In genomic region chr9:68678430-68678829, GRCh38 we compare ENCODE assay signal across 8 cellular contexts. TPM values are rescaled to one million over a fixed set of nuclear protein-coding genes. Genes with fewer than 3 reads are reported as not detected.
DNase-seq lines count a peak whose midpoint lies in the region; ATAC-seq, FAIRE-seq and TF ChIP-seq lines count a peak whose summit lies in the region.
"Had no signal": no experiment of that assay in that cellular context is flagged by ENCODE, and none has a peak within 500 bp of the region (broad histone marks: within the 10 kb centered on the region; RNA-seq: fewer than 3 reads in every experiment).

No MANE protein-coding gene starts in this region.

- H4K20me1 ChIP-seq in MM.1S (ENCODE audit: insufficient read depth, low read length) = no peaks in the 10 kb centered on the region

- TF ChIP-seq CTCF in MM.1S (IDR thresholded peaks at IDR 0.05; ENCODE audit: low read length) (peak; percentile 23), endothelial cell (IDR thresholded peaks at IDR 0.05; ENCODE audit: unreplicated experiment) (no peak)

- H3K27ac Mint-ChIP-seq in endothelial cell (ENCODE audit: unreplicated experiment) = no peak overlapping the region

- no peak for ATAC-seq in HG03097 (IDR thresholded peaks at IDR 0.05; ENCODE audit: low FRiP score, unreplicated experiment)

- intact Hi-C loops in posterior cingulate gyrus (cut with DNase I) = no loop called here

- no peaks in the 10 kb centered on the region for H3F3A ChIP-seq in MM.1S (ENCODE audit: insufficient read depth, low read length)

- no peaks in the 10 kb centered on the region for H3K27me3 ChIP-seq in MM.1S (replicated peaks; ENCODE audit: insufficient read depth, low read length)

- no peaks in the 10 kb centered on the region for H3K27me3 Mint-ChIP-seq in endothelial cell (ENCODE audit: unreplicated experiment)

- no peaks in the 10 kb centered on the region for H3K9me3 Mint-ChIP-seq in endothelial cell (ENCODE audit: unreplicated experiment)

- H3K4me2 ChIP-seq in MM.1S (ENCODE audit: low read depth, low read length) = no peak overlapping the region

- no peak overlapping the region for H3K27ac ChIP-seq in MM.1S (ENCODE audit: low read length)

- H3K4me3 ChIP-seq in MM.1S (ENCODE audit: low read length) = no peak overlapping the region

- H3K36me3 ChIP-seq in MM.1S (replicated peaks; ENCODE audit: insufficient read depth, low read length) = no peaks in the 10 kb centered on the region

- H3K36me3 Mint-ChIP-seq in endothelial cell (ENCODE audit: low read depth, unreplicated experiment) = no peaks in the 10 kb centered on the region

- no peaks in the 10 kb centered on the region for H3K79me2 ChIP-seq in MM.1S (ENCODE audit: low read length)

- FAIRE-seq in GM18507 (lab: Jason Lieb, UNC) = peak; percentile 9
- FAIRE-seq: islet of Langerhans had no signal

- H2AFZ ChIP-seq in MM.1S (ENCODE audit: low read length) = no peak overlapping the region

- no peak overlapping the region for H3K9ac ChIP-seq in MM.1S (ENCODE audit: low read length)

- no peak overlapping the region for H3K4me3 Mint-ChIP-seq in endothelial cell (ENCODE audit: unreplicated experiment)

- DNase-seq in GM18507 (ENCODE audit: extremely low spot score, insufficient read length, low read depth) = no peak
- DNase-seq in MM.1S = no peak
- DNase-seq in endothelial cell (ENCODE audit: low spot score) = peak; percentile 27
- peak; percentile 43 for DNase-seq in retina
- no peak for DNase-seq in posterior cingulate gyrus
- no peak for DNase-seq in T1000 (lab: John Stamatoyannopoulos, UW)

- H3K9me2 ChIP-seq in MM.1S (replicated peaks; ENCODE audit: insufficient read depth, low read length) = no peaks in the 10 kb centered on the region

- no peaks in the 10 kb centered on the region for H3K9me3 ChIP-seq in MM.1S (replicated peaks; ENCODE audit: insufficient read depth, low read length)

- H3K4me1 ChIP-seq in MM.1S (ENCODE audit: low read length) = peaks cover 3% of the 10 kb centered on the region; the same call in 1 of the 2 replicates

- H3K4me1 Mint-ChIP-seq in endothelial cell (ENCODE audit: unreplicated experiment) = no peaks in the 10 kb centered on the region

RNA-seq across cellular contexts. Expression of gene PIP5K1B, which starts 26.6 kb away (rescaled TPM):
- 1.8 TPM for total RNA-seq in endothelial cell (ENCODE audit: unreplicated experiment)

Comparison
In these comparisons a context has a peak if more than half of its experiments do, and no peak if none do; other contexts are left out.
1. DNase-seq: peak in endothelial cell (single experiment) and retina (single experiment); none in GM18507 (single experiment), MM.1S (single experiment), posterior cingulate gyrus (0 of 10) and T1000 (single experiment).